1 cellular context compared by ENCODE assay signal in genomic region chr7:108028111-108028510, GRCh38.
A peak's percentile ranks its signal among the peaks of the same experiment; 100 is the strongest.
TF ChIP-seq lines count a peak whose summit lies in the region.

No MANE protein-coding gene starts in this region.

TF ChIP-seq in HepG2, 621 proteins besides CTCF, POLR2A, EP300 and RAD21 (continues in another document):
- TF ChIP-seq ZNF569 (CRISPR knock-in tag; IDR thresholded peaks at IDR 0.05; ENCODE audit: borderline replicate concordance) (no peak), ZNF256 (CRISPR knock-in tag; conservative IDR thresholded peaks at IDR 0.05) (no peak), SNAI1 (CRISPR knock-in tag; IDR thresholded peaks at IDR 0.05; ENCODE audit: borderline replicate concordance) (no peak), NR2F2 (IDR thresholded peaks at IDR 0.05; ENCODE audit: borderline replicate concordance, low read depth) (peak; percentile 93), SRSF4 (IDR thresholded peaks at IDR 0.05; ENCODE audit: low read depth, low read length, poor library complexity, severe bottlenecking) (no peak), CHCHD3 (CRISPR knock-in tag; IDR thresholded peaks at IDR 0.05) (no peak), ONECUT2 (CRISPR knock-in tag; IDR thresholded peaks at IDR 0.05) (peak; percentile 90), ARID4A (CRISPR knock-in tag; IDR thresholded peaks at IDR 0.05; ENCODE audit: borderline replicate concordance) (no peak), HNF4G (IDR thresholded peaks at IDR 0.05; ENCODE audit: borderline replicate concordance, low read depth, low read length) (no peak), HNF4G (CRISPR knock-in tag; IDR thresholded peaks at IDR 0.05; ENCODE audit: borderline replicate concordance, low read depth) (no peak), RELA (CRISPR knock-in tag; IDR thresholded peaks at IDR 0.05) (no peak), ISL2 (CRISPR knock-in tag; IDR thresholded peaks at IDR 0.05) (peak; percentile 44; the same call in 1 of the 2 replicates), FOXC1 (CRISPR knock-in tag; IDR thresholded peaks at IDR 0.05; ENCODE audit: borderline replicate concordance) (no peak), ZNF513 (CRISPR knock-in tag; conservative IDR thresholded peaks at IDR 0.05) (no peak), AFF4 (CRISPR knock-in tag; IDR thresholded peaks at IDR 0.05) (no peak), HES4 (CRISPR knock-in tag; IDR thresholded peaks at IDR 0.05; ENCODE audit: borderline replicate concordance) (no peak), DNMT1 (CRISPR knock-in tag; IDR thresholded peaks at IDR 0.05) (no peak), ARID5B (CRISPR knock-in tag; IDR thresholded peaks at IDR 0.05) (peak; percentile 92), ZBTB3 (CRISPR knock-in tag; IDR thresholded peaks at IDR 0.05; ENCODE audit: borderline replicate concordance, low read depth) (no peak), MTF1 (CRISPR knock-in tag; IDR thresholded peaks at IDR 0.05) (no peak), MAFF (IDR thresholded peaks at IDR 0.05; ENCODE audit: low read depth, low read length) (no peak), ZFP36L2 (CRISPR knock-in tag; IDR thresholded peaks at IDR 0.05) (no peak), ZNF274 (CRISPR knock-in tag; IDR thresholded peaks at IDR 0.05) (no peak), ZHX1 (CRISPR knock-in tag; IDR thresholded peaks at IDR 0.05; ENCODE audit: low read depth) (no peak), ZNF570 (CRISPR knock-in tag; IDR thresholded peaks at IDR 0.05; ENCODE audit: borderline replicate concordance) (no peak), HBP1 (CRISPR knock-in tag; IDR thresholded peaks at IDR 0.05; ENCODE audit: low read depth) (no peak), ZNF720 (CRISPR knock-in tag; IDR thresholded peaks at IDR 0.05) (no peak), ZFP82 (CRISPR knock-in tag; IDR thresholded peaks at IDR 0.05; ENCODE audit: borderline replicate concordance) (no peak), MXD3 (CRISPR knock-in tag; IDR thresholded peaks at IDR 0.05) (no peak), TFDP2 (CRISPR knock-in tag; IDR thresholded peaks at IDR 0.05) (no peak), ZNF841 (CRISPR knock-in tag; IDR thresholded peaks at IDR 0.05; ENCODE audit: borderline replicate concordance) (no peak), DBP (CRISPR knock-in tag; IDR thresholded peaks at IDR 0.05; ENCODE audit: not compliant biosample characterization) (no peak), SCMH1 (CRISPR knock-in tag; IDR thresholded peaks at IDR 0.05; ENCODE audit: borderline replicate concordance) (no peak), ZNF605 (CRISPR knock-in tag; IDR thresholded peaks at IDR 0.05) (no peak), TARDBP (CRISPR knock-in tag; IDR thresholded peaks at IDR 0.05) (no peak), RFX3 (CRISPR knock-in tag; IDR thresholded peaks at IDR 0.05) (no peak), NCOR1 (IDR thresholded peaks at IDR 0.05; ENCODE audit: borderline replicate concordance, low read length) (peak; percentile 39; the same call in 1 of the 2 replicates), ZBTB42 (CRISPR knock-in tag; IDR thresholded peaks at IDR 0.05) (no peak)
